Comparison of ENCODE assay signal across 18 cellular contexts in genomic region chr17:39062846-39063680, GRCh38.
DNase-seq lines count a peak whose midpoint lies in the region; ATAC-seq and TF ChIP-seq lines count a peak whose summit lies in the region.
"Had no signal": no experiment of that assay in that cellular context is flagged by ENCODE, and none has a peak within 500 bp of the region (broad histone marks: within the 10 kb centered on the region; RNA-seq: fewer than 3 reads in every experiment).

No MANE protein-coding gene starts in this region.

- H3K4me3 ChIP-seq in right atrium auricular region (no peak overlapping the region), adipocyte (ENCODE audit: low read length) (peak overlapping the region; percentile 4), fibroblast of the aortic adventitia (ENCODE audit: low read depth, low read length) (no peak overlapping the region), ascending aorta (no peak overlapping the region)
- H3K4me3 ChIP-seq: pancreas, spleen had no signal

- TF ChIP-seq CTCF in right atrium auricular region (IDR thresholded peaks at IDR 0.05): no peak
- TF ChIP-seq CTCF in fibroblast of the aortic adventitia (IDR thresholded peaks at IDR 0.05; ENCODE audit: insufficient read depth, low read length): no peak
- no peak for TF ChIP-seq CTCF in ascending aorta (IDR thresholded peaks at IDR 0.05)

- no peaks in the 10 kb centered on the region for H3K27me3 ChIP-seq in right atrium auricular region
- H3K27me3 ChIP-seq in adipocyte (replicated peaks; ENCODE audit: control insufficient read depth, insufficient read depth, low read length): no peaks in the 10 kb centered on the region
- no peaks in the 10 kb centered on the region for H3K27me3 ChIP-seq in ascending aorta
- H3K27me3 ChIP-seq: pancreas, spleen had no signal

- ATAC-seq in left cardiac atrium: peak; percentile 45 to 64
- ATAC-seq: activated T-cell treated with anti-CD3 and anti-CD28 coated beads, Interleukin-2, amount 50 U/mL, for 72 hours; pancreas had no signal

- H3K9me3 ChIP-seq in right atrium auricular region (no peaks in the 10 kb centered on the region), adipocyte (ENCODE audit: control insufficient read depth, low read length) (no peaks in the 10 kb centered on the region), ascending aorta (no peaks in the 10 kb centered on the region)
- H3K9me3 ChIP-seq: pancreas, SK-N-SH, spleen had no signal

- H3K4me1 ChIP-seq in right atrium auricular region (peaks cover 0 to 23% of the 10 kb centered on the region in 2 donors), adipocyte (ENCODE audit: control insufficient read depth, insufficient read depth, low read length) (peaks cover 30% of the 10 kb centered on the region), ascending aorta (peaks cover 4 to 18% of the 10 kb centered on the region in 2 donors)
- H3K4me1 ChIP-seq: pancreas had no signal

- DNase-seq in left cardiac atrium (no peak), right atrium auricular region (ENCODE audit: low spot score) (no peak), adipocyte (ENCODE audit: low read depth) (peak; percentile 32), fibroblast of the aortic adventitia (ENCODE audit: low read depth) (peak; percentile 83), germinal center (ENCODE audit: low spot score) (no peak), DMS79 treated with DMSO at 0.1 percent for 48 hours (lab: John Stamatoyannopoulos, UW) (no peak), ascending aorta (ENCODE audit: low spot score in 2 of 2) (no peak), NOMO-1 treated with DMSO at 0.1 percent for 48 hours (lab: John Stamatoyannopoulos, UW; ENCODE audit: unreplicated experiment) (no peak)
- DNase-seq: activated CD4-positive, alpha-beta T cell treated with anti-CD3 and anti-CD28 coated beads, Interleukin-2, amount 50 U/mL, for 48 hours; activated T-cell treated with anti-CD3 and anti-CD28 coated beads, Interleukin-2, amount 50 U/mL, for 72 hours; cortex of kidney; NCI-H1436 treated with DMSO at 0.1 percent for 48 hours; NCI-H69; pancreas; SK-N-SH; spleen had no signal

- H3K27ac ChIP-seq in right atrium auricular region (peak overlapping the region in 1 of 2 donors; percentile 6), ascending aorta (peak overlapping the region in 1 of 2 donors; percentile 19)
- H3K27ac ChIP-seq: HL-60, KMS-11, pancreas, spleen had no signal

- H3K36me3 ChIP-seq in right atrium auricular region (no peaks in the 10 kb centered on the region), adipocyte (ENCODE audit: control insufficient read depth, insufficient read depth, low read length, severe bottlenecking) (no peaks in the 10 kb centered on the region), ascending aorta (no peaks in the 10 kb centered on the region)
- H3K36me3 ChIP-seq: pancreas, spleen had no signal

- H3K9ac ChIP-seq in adipocyte (ENCODE audit: low read length): no peak overlapping the region
- H3K9ac ChIP-seq: KMS-11, SK-N-SH had no signal

- intact Hi-C loops in left cardiac atrium (cut with DNase I): no loop called here
- intact Hi-C loops in ascending aorta (cut with DNase I): no loop called here

Comparison
In these comparisons a context has a peak if more than half of its experiments do, and no peak if none do; other contexts are left out.
1. DNase-seq: peak in adipocyte (single experiment) and fibroblast of the aortic adventitia (single experiment); none in left cardiac atrium (single experiment), right atrium auricular region (single experiment), germinal center (single experiment), DMS79 treated with DMSO at 0.1 percent for 48 hours (single experiment), ascending aorta (0 of 2) and NOMO-1 treated with DMSO at 0.1 percent for 48 hours (single experiment).